In genomic region chr18:26422472-26423162, GRCh38 we compare ENCODE assay signal across 13 cellular contexts.
A peak's percentile ranks its signal among the peaks of the same experiment; 100 is the strongest.
DNase-seq lines count a peak whose midpoint lies in the region; ATAC-seq and TF ChIP-seq lines count a peak whose summit lies in the region.
"Had no signal": no experiment of that assay in that cellular context is flagged by ENCODE, and none has a peak within 500 bp of the region (broad histone marks: within the 10 kb centered on the region; RNA-seq: fewer than 3 reads in every experiment).

No MANE protein-coding gene starts in this region.

- TF ChIP-seq CTCF in CD14-positive monocyte (IDR thresholded peaks at IDR 0.05): no peak

- no peaks in the 10 kb centered on the region for H3K27me3 Mint-ChIP-seq in stimulated activated naive B cell treated with anti-CD40 and anti-IgM and Interleukin-4, amounts not matched to agents 10 μg/mL and 1 μg/mL and 100 μg/mL, for 72 hours
- peaks cover 0 to 5% (median under 1%) of the 10 kb centered on the region in 3 donors for H3K27me3 Mint-ChIP-seq in CD14-positive monocyte (ENCODE audit: low read depth in 3 of 3)

- DNase-seq in stimulated activated naive B cell treated with anti-CD40 and anti-IgM and Interleukin-4, amounts not matched to agents 10 μg/mL and 1 μg/mL and 100 μg/mL, for 72 hours: no peak
- DNase-seq in NCI-H526 (lab: John Stamatoyannopoulos, UW) (no peak), NCI-H446 (lab: John Stamatoyannopoulos, UW) (no peak), CD14-positive monocyte (ENCODE audit: low spot score) (no peak), mesenteric fat pad (ENCODE audit: low spot score) (no peak)
- DNase-seq: CD8-positive, alpha-beta memory T cell; effector CD8-positive, alpha-beta T cell; HFFc6; testis had no signal

- peak overlapping the region; percentile 60 for H3K27ac Mint-ChIP-seq in stimulated activated naive B cell treated with anti-CD40 and anti-IgM and Interleukin-4, amounts not matched to agents 10 μg/mL and 1 μg/mL and 100 μg/mL, for 72 hours
- no peak overlapping the region for H3K27ac Mint-ChIP-seq in CD14-positive monocyte
- H3K27ac Mint-ChIP-seq: CD8-positive, alpha-beta memory T cell; HFFc6 had no signal

- ATAC-seq in GM19351 (IDR thresholded peaks at IDR 0.05; ENCODE audit: unreplicated experiment) (peak; percentile 87), HG02571 (IDR thresholded peaks at IDR 0.05; ENCODE audit: unreplicated experiment) (peak; percentile 88), HG03342 (IDR thresholded peaks at IDR 0.05; ENCODE audit: unreplicated experiment) (peak; percentile 67)
- peak; percentile 73 to 79 for ATAC-seq in stimulated activated naive B cell treated with anti-CD40 and anti-IgM and Interleukin-4, amounts not matched to agents 10 μg/mL and 1 μg/mL and 100 μg/mL, for 72 hours (replicated peaks)
- ATAC-seq: Panc1 had no signal

- no peak overlapping the region for H3K4me3 Mint-ChIP-seq in stimulated activated naive B cell treated with anti-CD40 and anti-IgM and Interleukin-4, amounts not matched to agents 10 μg/mL and 1 μg/mL and 100 μg/mL, for 72 hours
- H3K4me3 Mint-ChIP-seq in CD14-positive monocyte: peak overlapping the region in 1 of 2 donors; percentile 31
- H3K4me3 Mint-ChIP-seq: CD8-positive, alpha-beta memory T cell; HFFc6 had no signal

- no peaks in the 10 kb centered on the region for H3K9me3 Mint-ChIP-seq in stimulated activated naive B cell treated with anti-CD40 and anti-IgM and Interleukin-4, amounts not matched to agents 10 μg/mL and 1 μg/mL and 100 μg/mL, for 72 hours
- H3K9me3 Mint-ChIP-seq in CD14-positive monocyte: peaks cover 0 to 2% (median 0%) of the 10 kb centered on the region in 7 donors
- H3K9me3 Mint-ChIP-seq: CD8-positive, alpha-beta memory T cell; HFFc6 had no signal

- no peaks in the 10 kb centered on the region for H3K36me3 Mint-ChIP-seq in stimulated activated naive B cell treated with anti-CD40 and anti-IgM and Interleukin-4, amounts not matched to agents 10 μg/mL and 1 μg/mL and 100 μg/mL, for 72 hours
- H3K36me3 Mint-ChIP-seq in CD14-positive monocyte: no peaks in the 10 kb centered on the region

- peaks cover 0 to 10% of the 10 kb centered on the region in 2 donors for H3K4me1 Mint-ChIP-seq in stimulated activated naive B cell treated with anti-CD40 and anti-IgM and Interleukin-4, amounts not matched to agents 10 μg/mL and 1 μg/mL and 100 μg/mL, for 72 hours
- no peaks in the 10 kb centered on the region for H3K4me1 Mint-ChIP-seq in CD14-positive monocyte

- intact Hi-C loops in CD14-positive monocyte (cut with micrococcal nuclease): no loop called here
